In genomic region chr7:143711727-143712324, GRCh38 we compare ENCODE assay signal across 3 cellular contexts. TPM values are rescaled to one million over a fixed set of nuclear protein-coding genes. Genes with fewer than 3 reads are reported as not detected.
"Had no signal": no experiment of that assay in that cellular context is flagged by ENCODE, and none has a peak within 500 bp of the region (broad histone marks: within the 10 kb centered on the region; RNA-seq: fewer than 3 reads in every experiment).

No MANE protein-coding gene starts in this region.

RNA-seq across cellular contexts. Expression of gene CTAGE6, which starts 45.7 kb away (rescaled TPM):
- total RNA-seq: H4, H7, HT-29 had no signal
